11 cellular contexts compared by ENCODE assay signal in the genomic region with DNA sequence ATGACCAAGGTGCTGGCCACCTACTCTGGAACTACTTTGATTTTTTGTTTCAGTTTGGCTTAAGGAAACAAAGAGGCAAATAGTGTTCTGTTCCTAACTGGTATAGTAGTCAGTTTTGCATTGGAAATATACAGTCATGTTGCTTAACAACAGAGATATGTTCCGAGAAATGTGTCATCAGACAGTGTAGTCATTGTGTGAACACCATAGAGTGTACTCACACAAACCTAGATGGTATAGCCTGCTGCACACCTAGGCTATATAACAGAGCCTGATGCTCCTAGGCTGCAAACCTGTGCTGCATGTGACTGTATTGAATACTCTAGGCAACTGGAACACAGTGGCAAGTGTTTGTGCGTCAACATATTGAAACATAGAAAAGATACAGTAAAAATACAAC.
A peak's percentile ranks its signal among the peaks of the same experiment; 100 is the strongest.
DNase-seq lines count a peak whose midpoint lies in the region; ATAC-seq, FAIRE-seq and TF ChIP-seq lines count a peak whose summit lies in the region.
"Had no signal": no experiment of that assay in that cellular context is flagged by ENCODE, and none has a peak within 500 bp of the region (broad histone marks: within the 10 kb centered on the region; RNA-seq: fewer than 3 reads in every experiment).

No MANE protein-coding gene starts in this region.

- in situ Hi-C loops in GM23248 (cut with MboI) (no loop called here), GM13977 (cut with MboI; ENCODE audit: low pct_unique_long_range_greater_than_20kb, low sequenced_read_pairs, unreplicated experiment) (no loop called here)

- H4K20me1 ChIP-seq in GM23248 (ENCODE audit: insufficient read depth) = peaks cover 21% of the 10 kb centered on the region; the same call in 1 of the 2 replicates

- WGBS in GM23248 (ENCODE audit: low coverage in 1 of 2, low lambda C conversion rate in 2 of 2, missing lambda C conversion rate in 2 of 2), 2 experiments = 74 to 75% methylated on average over 2 of the region's 2 CpGs

- no peak for FAIRE-seq in H54 (lab: Jason Lieb, UNC)

- TF ChIP-seq POLR2A in H54 (IDR thresholded peaks at IDR 0.05; ENCODE audit: low read depth, low read length) = no peak

- no peaks in the 10 kb centered on the region for H3K9me3 ChIP-seq in GM23248 (ENCODE audit: low read depth)

- H3K4me2 ChIP-seq in GM23248 (ENCODE audit: unreplicated experiment) = no peak overlapping the region

- H3K9ac ChIP-seq in GM23248 = peak overlapping the region; percentile 51; the same call in 1 of the 2 replicates

- no peaks in the 10 kb centered on the region for H3K36me3 ChIP-seq in GM23248 (ENCODE audit: low read depth)

- ATAC-seq in GM18499 (IDR thresholded peaks at IDR 0.05; ENCODE audit: insufficient read depth, unreplicated experiment) = peak; percentile 53
- peak; percentile 87 for ATAC-seq in esophagus mucosa
- ATAC-seq in GM19023 (IDR thresholded peaks at IDR 0.05; ENCODE audit: unreplicated experiment) = no peak

- no peak for TF ChIP-seq CTCF in GM13977 (IDR thresholded peaks at IDR 0.05; ENCODE audit: extremely low read depth, insufficient read depth, missing control alignments)

- H3K4me3 ChIP-seq in GM23248 = no peak overlapping the region

- H3K27me3 ChIP-seq in GM23248 (replicated peaks; ENCODE audit: insufficient read depth) = no peaks in the 10 kb centered on the region

- H3F3A ChIP-seq in GM23248 (ENCODE audit: insufficient read depth) = no peaks in the 10 kb centered on the region

- peaks cover 7% of the 10 kb centered on the region; the same call in 1 of the 2 replicates for H3K4me1 ChIP-seq in GM23248 (ENCODE audit: insufficient read depth)

- no peaks in the 10 kb centered on the region for H3K9me2 ChIP-seq in GM23248 (ENCODE audit: insufficient read depth)

- peaks cover 100% of the 10 kb centered on the region for H3K79me2 ChIP-seq in GM23248 (ENCODE audit: insufficient read depth)

- H3K27ac ChIP-seq in GM23248 = peak overlapping the region; percentile 56

- H2AFZ ChIP-seq in GM23248 = no peak overlapping the region

- DNase-seq in GM23248 = peak; percentile 76
- peak; percentile 32 for DNase-seq in NCI-H526 treated with DMSO at 0.1 percent for 48 hours (lab: John Stamatoyannopoulos, UW)
- DNase-seq in H54 (ENCODE audit: insufficient read length, low spot score) = no peak
- no peak for DNase-seq in inferior parietal cortex (ENCODE audit: extremely low spot score)
- DNase-seq in GM13977 (ENCODE audit: low spot score) = no peak
- DNase-seq: activated CD8-positive, alpha-beta memory T cell treated with anti-CD3 and anti-CD28 coated beads, Interleukin-2, amount 50 U/mL, for 48 hours; DMS79; SIG-M5 had no signal

Comparison
In these comparisons a context has a peak if more than half of its experiments do, and no peak if none do; other contexts are left out.
1. DNase-seq: peak in GM23248 (single experiment) and NCI-H526 treated with DMSO at 0.1 percent for 48 hours (single experiment); none in H54 (single experiment), inferior parietal cortex (single experiment) and GM13977 (single experiment).